ENCODE assay signal across 16 cellular contexts in the genomic region with DNA sequence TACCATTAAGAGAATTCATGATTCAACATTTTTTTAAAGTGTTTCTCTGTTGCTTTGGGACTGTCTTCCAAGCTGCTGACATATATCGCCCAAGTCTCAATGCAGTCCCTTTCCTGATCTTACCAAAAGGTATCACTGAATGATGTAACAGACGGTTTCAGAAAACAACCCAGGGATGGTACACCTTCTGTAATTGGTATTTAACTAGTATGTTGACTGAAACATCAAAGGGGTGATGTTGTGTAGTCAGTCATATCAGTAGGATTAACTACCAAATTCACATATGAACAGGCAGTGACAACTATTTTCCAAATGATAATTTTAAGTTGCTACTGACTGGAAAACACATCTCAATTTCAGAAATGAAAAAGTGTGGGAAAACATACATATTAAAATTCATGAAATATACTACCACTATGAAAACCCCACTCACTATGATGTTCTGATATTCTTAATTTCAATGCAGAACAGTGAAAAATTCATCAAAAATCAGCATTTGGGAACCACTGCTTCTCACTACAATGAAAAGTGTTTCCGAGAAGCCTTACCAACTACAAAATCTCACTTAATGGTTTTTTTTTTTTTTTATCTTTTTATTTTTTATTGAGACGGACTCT. TPM values are rescaled to one million over a fixed set of nuclear protein-coding genes. Genes with fewer than 3 reads are reported as not detected.
DNase-seq lines count a peak whose midpoint lies in the region; ATAC-seq and TF ChIP-seq lines count a peak whose summit lies in the region.
"Had no signal": no experiment of that assay in that cellular context is flagged by ENCODE, and none has a peak within 500 bp of the region (broad histone marks: within the 10 kb centered on the region; RNA-seq: fewer than 3 reads in every experiment).

No MANE protein-coding gene starts in this region.

- no peaks in the 10 kb centered on the region for H3K9me3 ChIP-seq in CD8-positive, alpha-beta T cell (ENCODE audit: low read length)
- no peaks in the 10 kb centered on the region for H3K9me3 ChIP-seq in T-helper 17 cell (ENCODE audit: control insufficient read depth, low read length, poor library complexity, severe bottlenecking)
- H3K9me3 ChIP-seq: BE2C, MG63 had no signal

- no peaks in the 10 kb centered on the region for H3K27me3 Mint-ChIP-seq in activated T-cell treated with anti-CD3 and anti-CD28 coated beads, Interleukin-2, amount 50 U/mL, for 72 hours (ENCODE audit: low read depth)
- no peaks in the 10 kb centered on the region for H3K27me3 Mint-ChIP-seq in CD8-positive, alpha-beta T cell (ENCODE audit: low read depth)
- H3K27me3 Mint-ChIP-seq in T-helper 17 cell = no peaks in the 10 kb centered on the region
- H3K27me3 Mint-ChIP-seq: CD8-positive, alpha-beta memory T cell had no signal

- peaks cover 33% of the 10 kb centered on the region for H3K4me1 Mint-ChIP-seq in activated T-cell treated with anti-CD3 and anti-CD28 coated beads, Interleukin-2, amount 50 U/mL, for 72 hours (ENCODE audit: low read depth)
- peaks cover 22% of the 10 kb centered on the region for H3K4me1 Mint-ChIP-seq in CD8-positive, alpha-beta T cell (ENCODE audit: low read depth)
- H3K4me1 Mint-ChIP-seq in T-helper 17 cell = peaks cover 16% of the 10 kb centered on the region
- peaks cover 13% of the 10 kb centered on the region for H3K4me1 Mint-ChIP-seq in stimulated activated effector memory CD8-positive, alpha-beta T cell treated with anti-CD3 and anti-CD28 coated beads, Interleukin-12 subunit alpha, Interleukin-12 subunit beta, amount 100 ng/mL, for 72 hours

- H3K4me1 ChIP-seq in CD8-positive, alpha-beta T cell (ENCODE audit: insufficient read depth, low read length) = no peaks in the 10 kb centered on the region
- H3K4me1 ChIP-seq: BE2C had no signal

- POLR2A ChIA-PET in CD8-positive, alpha-beta T cell (lab: Charles Lee) = no interaction called here

- TF ChIP-seq CTCF in CD8-positive, alpha-beta T cell (IDR thresholded peaks at IDR 0.05) = no peak

- no peaks in the 10 kb centered on the region for H3K27me3 ChIP-seq in CD8-positive, alpha-beta T cell (ENCODE audit: insufficient read depth, low read length)
- H3K27me3 ChIP-seq: BE2C, MG63 had no signal

- H3K9me3 Mint-ChIP-seq in activated T-cell treated with anti-CD3 and anti-CD28 coated beads, Interleukin-2, amount 50 U/mL, for 72 hours = no peaks in the 10 kb centered on the region
- no peaks in the 10 kb centered on the region for H3K9me3 Mint-ChIP-seq in CD8-positive, alpha-beta T cell
- H3K9me3 Mint-ChIP-seq in stimulated activated effector memory CD8-positive, alpha-beta T cell treated with anti-CD3 and anti-CD28 coated beads, Interleukin-12 subunit alpha, Interleukin-12 subunit beta, amount 100 ng/mL, for 72 hours = no peaks in the 10 kb centered on the region
- H3K9me3 Mint-ChIP-seq: CD8-positive, alpha-beta memory T cell had no signal

- CTCF ChIA-PET in CD8-positive, alpha-beta T cell (lab: Charles Lee) = no interaction called here

- H3K4me3 ChIP-seq in CD8-positive, alpha-beta T cell (ENCODE audit: low read depth, low read length) = no peak overlapping the region
- H3K4me3 ChIP-seq: MG63 had no signal

- no peak overlapping the region for H3K27ac ChIP-seq in CD8-positive, alpha-beta T cell (ENCODE audit: low read depth, low read length)

- H3K36me3 Mint-ChIP-seq in activated T-cell treated with anti-CD3 and anti-CD28 coated beads, Interleukin-2, amount 50 U/mL, for 72 hours (ENCODE audit: insufficient read depth in 2 of 2) = peaks cover 4 to 5% of the 10 kb centered on the region in 2 donors
- H3K36me3 Mint-ChIP-seq in CD8-positive, alpha-beta T cell = peaks cover 24% of the 10 kb centered on the region
- peaks cover 3% of the 10 kb centered on the region for H3K36me3 Mint-ChIP-seq in T-helper 17 cell (ENCODE audit: low read depth)
- peaks cover 29% of the 10 kb centered on the region for H3K36me3 Mint-ChIP-seq in stimulated activated effector memory CD8-positive, alpha-beta T cell treated with anti-CD3 and anti-CD28 coated beads, Interleukin-12 subunit alpha, Interleukin-12 subunit beta, amount 100 ng/mL, for 72 hours

- H3K27ac Mint-ChIP-seq in activated T-cell treated with anti-CD3 and anti-CD28 coated beads, Interleukin-2, amount 50 U/mL, for 72 hours = peak overlapping the region; percentile 89
- H3K27ac Mint-ChIP-seq in CD8-positive, alpha-beta T cell = peak overlapping the region; percentile 7
- peak overlapping the region; percentile 82 for H3K27ac Mint-ChIP-seq in T-helper 17 cell
- H3K27ac Mint-ChIP-seq in stimulated activated effector memory CD8-positive, alpha-beta T cell treated with anti-CD3 and anti-CD28 coated beads, Interleukin-12 subunit alpha, Interleukin-12 subunit beta, amount 100 ng/mL, for 72 hours = peak overlapping the region; percentile 18

- intact Hi-C loops in CD8-positive, alpha-beta T cell (cut with DNase I, micrococcal nuclease) = no loop called here

- peak; percentile 92 to 98 for ATAC-seq in activated T-cell treated with anti-CD3 and anti-CD28 coated beads, Interleukin-2, amount 50 U/mL, for 72 hours (replicated peaks in 1 of 2)
- no peak for ATAC-seq in CD8-positive, alpha-beta T cell
- no peak for ATAC-seq in T-helper 17 cell
- peak; percentile 85 for ATAC-seq in stimulated activated effector memory CD8-positive, alpha-beta T cell treated with anti-CD3 and anti-CD28 coated beads, Interleukin-12 subunit alpha, Interleukin-12 subunit beta, amount 100 ng/mL, for 72 hours
- ATAC-seq: PC-3 had no signal

- peak overlapping the region in 1 of 2 donors; percentile 68 for H3K4me3 Mint-ChIP-seq in activated T-cell treated with anti-CD3 and anti-CD28 coated beads, Interleukin-2, amount 50 U/mL, for 72 hours
- H3K4me3 Mint-ChIP-seq in CD8-positive, alpha-beta T cell = no peak overlapping the region
- H3K4me3 Mint-ChIP-seq in T-helper 17 cell = no peak overlapping the region
- H3K4me3 Mint-ChIP-seq in stimulated activated effector memory CD8-positive, alpha-beta T cell treated with anti-CD3 and anti-CD28 coated beads, Interleukin-12 subunit alpha, Interleukin-12 subunit beta, amount 100 ng/mL, for 72 hours = no peak overlapping the region
- H3K4me3 Mint-ChIP-seq: CD8-positive, alpha-beta memory T cell had no signal

- H3K36me3 ChIP-seq in CD8-positive, alpha-beta T cell (ENCODE audit: insufficient read depth, low read length) = no peaks in the 10 kb centered on the region
- H3K36me3 ChIP-seq: BE2C had no signal

- DNase-seq in activated T-cell treated with anti-CD3 and anti-CD28 coated beads, Interleukin-2, amount 50 U/mL, for 72 hours = no peak
- DNase-seq in activated T-cell treated with anti-CD3 and anti-CD28 coated beads for 4 hours (no peak), T-helper 17 cell (no peak), SK-N-DZ (ENCODE audit: low spot score) (no peak), T-helper 9 cell (no peak)
- no peak for DNase-seq in CD8-positive, alpha-beta T cell
- no peak for DNase-seq in stimulated activated effector memory CD8-positive, alpha-beta T cell treated with anti-CD3 and anti-CD28 coated beads, Interleukin-12 subunit alpha, Interleukin-12 subunit beta, amount 100 ng/mL, for 72 hours (ENCODE audit: low spot score in 2 of 2)
- DNase-seq: BE2C; CD8-positive, alpha-beta memory T cell; H7; MG63; NCI-H1092 treated with DMSO at 0.1 percent for 48 hours; NCI-H1694 treated with DMSO at 0.1 percent for 48 hours; NCI-H345; NCI-H69; PC-3 had no signal

RNA-seq across cellular contexts. Expression of gene MEMO1, which starts 59.8 kb away (rescaled TPM):
- 10 to 100 TPM; 45.9 to 47.7 TPM for total RNA-seq in activated T-cell treated with anti-CD3 and anti-CD28 coated beads, Interleukin-2, amount 50 U/mL, for 72 hours
- 10 to 100 TPM; 32.7 to 34.5 TPM for total RNA-seq in CD8-positive, alpha-beta T cell
- 10 to 100 TPM; 41.7 to 47.5 TPM for total RNA-seq in T-helper 17 cell
- polyA plus RNA-seq in SK-N-DZ (2014; cell fraction: cytosol; rRNA removed) = 31.9 and 34.7 TPM in 2 replicates
- polyA plus RNA-seq in SK-N-DZ (2014; cell fraction: nucleus; rRNA removed) = 16.4 and 26.5 TPM in 2 replicates

Comparison
In these comparisons a context has a peak if more than half of its experiments do, and no peak if none do; other contexts are left out.
1. ATAC-seq: peak in activated T-cell treated with anti-CD3 and anti-CD28 coated beads, Interleukin-2, amount 50 U/mL, for 72 hours (2 of 2) and stimulated activated effector memory CD8-positive, alpha-beta T cell treated with anti-CD3 and anti-CD28 coated beads, Interleukin-12 subunit alpha, Interleukin-12 subunit beta, amount 100 ng/mL, for 72 hours (single experiment); none in CD8-positive, alpha-beta T cell (single experiment) and T-helper 17 cell (single experiment).
2. H3K27ac Mint-ChIP-seq: peak in every context shown above with its lines; median percentile 89 in activated T-cell treated with anti-CD3 and anti-CD28 coated beads, Interleukin-2, amount 50 U/mL, for 72 hours; 82 in T-helper 17 cell; 18 in stimulated activated effector memory CD8-positive, alpha-beta T cell treated with anti-CD3 and anti-CD28 coated beads, Interleukin-12 subunit alpha, Interleukin-12 subunit beta, amount 100 ng/mL, for 72 hours; 7 in CD8-positive, alpha-beta T cell.